In genomic region chr14:65222434-65222833, GRCh38 we compare ENCODE assay signal across 8 cellular contexts.
DNase-seq lines count a peak whose midpoint lies in the region; ATAC-seq and TF ChIP-seq lines count a peak whose summit lies in the region.

No MANE protein-coding gene starts in this region.

- H3K4me2 ChIP-seq in MM.1S (ENCODE audit: low read depth, low read length): no peak overlapping the region

- intact Hi-C loops in right lobe of liver (cut with DNase I): no loop called here

- H3K4me3 ChIP-seq in MM.1S (ENCODE audit: low read length) (no peak overlapping the region), right lobe of liver (no peak overlapping the region)

- H3K4me1 ChIP-seq in MM.1S (ENCODE audit: low read length): peaks cover 6% of the 10 kb centered on the region
- no peaks in the 10 kb centered on the region for H3K4me1 ChIP-seq in right lobe of liver

- no peak overlapping the region for H3K9ac ChIP-seq in MM.1S (ENCODE audit: low read length)

- WGBS in right lobe of liver (ENCODE audit: insufficient coverage, low coverage, low lambda C conversion rate, missing lambda C conversion rate): 10% methylated on average over 7 of the region's 8 CpGs

- peak; percentile 68 for ATAC-seq in GM18867 (IDR thresholded peaks at IDR 0.05; ENCODE audit: unreplicated experiment)
- ATAC-seq in activated CD4-positive, CD25-positive, alpha-beta regulatory T cell treated with anti-CD3 and anti-CD28 coated beads, Interleukin-2, amount 50 U/mL, for 24 hours: peak; percentile 70 to 82
- ATAC-seq in right lobe of liver: peak; percentile 76 to 85 (median 81)
- no peak for ATAC-seq in HG03354 (IDR thresholded peaks at IDR 0.05; ENCODE audit: poor library complexity, severe bottlenecking, unreplicated experiment)

- H4K20me1 ChIP-seq in MM.1S (ENCODE audit: insufficient read depth, low read length): no peaks in the 10 kb centered on the region

- peak; percentile 74 for DNase-seq in AG08395 (ENCODE audit: low spot score)
- DNase-seq in MM.1S: peak; percentile 44
- peak; percentile 28 for DNase-seq in cerebellar cortex (ENCODE audit: low spot score)
- peak in 2 of 3 donors; percentile 49 to 54 for DNase-seq in right lobe of liver
- DNase-seq in stimulated activated CD8-positive, alpha-beta memory T cell treated with anti-CD3 and anti-CD28 coated beads, Interleukin-4, amount 100 ng/mL, for 48 hours: peak; percentile 74

- TF ChIP-seq CTCF in MM.1S (IDR thresholded peaks at IDR 0.05; ENCODE audit: low read length) (peak; percentile 67), right lobe of liver (IDR thresholded peaks at IDR 0.05) (peak; percentile 52 to 69 (median 56))

- H3K27ac ChIP-seq in MM.1S (ENCODE audit: low read length): no peak overlapping the region
- no peak overlapping the region for H3K27ac ChIP-seq in right lobe of liver

- no peaks in the 10 kb centered on the region for H3K9me3 ChIP-seq in MM.1S (replicated peaks; ENCODE audit: insufficient read depth, low read length)
- H3K9me3 ChIP-seq in right lobe of liver: no peaks in the 10 kb centered on the region

- no peaks in the 10 kb centered on the region for H3K27me3 ChIP-seq in MM.1S (replicated peaks; ENCODE audit: insufficient read depth, low read length)
- H3K27me3 ChIP-seq in right lobe of liver: no peaks in the 10 kb centered on the region

- no peak overlapping the region for H2AFZ ChIP-seq in MM.1S (ENCODE audit: low read length)

- no peaks in the 10 kb centered on the region for H3F3A ChIP-seq in MM.1S (ENCODE audit: insufficient read depth, low read length)

- no peak for TF ChIP-seq POLR2A in right lobe of liver (IDR thresholded peaks at IDR 0.05)

- H3K9me2 ChIP-seq in MM.1S (replicated peaks; ENCODE audit: insufficient read depth, low read length): no peaks in the 10 kb centered on the region

- H3K36me3 ChIP-seq in MM.1S (replicated peaks; ENCODE audit: insufficient read depth, low read length): no peaks in the 10 kb centered on the region
- no peaks in the 10 kb centered on the region for H3K36me3 ChIP-seq in right lobe of liver

- H3K79me2 ChIP-seq in MM.1S (ENCODE audit: low read length): no peaks in the 10 kb centered on the region
